ENCODE assay signal across 8 cellular contexts in genomic region chr17:10631048-10631700, GRCh38. TPM values are rescaled to one million over a fixed set of nuclear protein-coding genes. Genes with fewer than 3 reads are reported as not detected.
DNase-seq lines count a peak whose midpoint lies in the region; ATAC-seq and TF ChIP-seq lines count a peak whose summit lies in the region.
"Had no signal": no experiment of that assay in that cellular context is flagged by ENCODE, and none has a peak within 500 bp of the region (broad histone marks: within the 10 kb centered on the region; RNA-seq: fewer than 3 reads in every experiment).

No MANE protein-coding gene starts in this region.

- no peaks in the 10 kb centered on the region for H3K27me3 ChIP-seq in DOHH2 (ENCODE audit: control insufficient read depth, low read length)
- no peaks in the 10 kb centered on the region for H3K27me3 ChIP-seq in hepatocyte
- no peaks in the 10 kb centered on the region for H3K27me3 ChIP-seq in thoracic aorta (replicated peaks; ENCODE audit: insufficient read depth)

- intact Hi-C loops in activated CD4-positive, alpha-beta memory T cell treated with anti-CD3 and anti-CD28 coated beads for 36 hours (cut with micrococcal nuclease): loop anchor here (5.0 kb wide), 1 partner anchor 216 kb away; no protein-coding TSS in a partner anchor

- H3K4me3 Mint-ChIP-seq in HFFc6: no peak overlapping the region
- H3K4me3 Mint-ChIP-seq in activated CD4-positive, alpha-beta memory T cell treated with anti-CD3 and anti-CD28 coated beads for 36 hours: no peak overlapping the region

- H3K4me2 ChIP-seq in DOHH2 (ENCODE audit: low read length): no peak overlapping the region
- H3K4me2 ChIP-seq in hepatocyte: no peak overlapping the region

- no peak for ATAC-seq in thoracic aorta (ENCODE audit: insufficient number of reproducible peaks, low FRiP score, low read depth)

- no peak overlapping the region for H3K27ac ChIP-seq in DOHH2 (ENCODE audit: low read depth, low read length)
- no peak overlapping the region for H3K27ac ChIP-seq in hepatocyte
- no peak overlapping the region for H3K27ac ChIP-seq in thoracic aorta
- H3K27ac ChIP-seq: SK-N-MC had no signal

- WGBS in hepatocyte (ENCODE audit: low lambda C conversion rate, missing lambda C conversion rate): 48% methylated on average over 18 of the region's 18 CpGs

- CTCF ChIA-PET in activated CD4-positive, alpha-beta memory T cell treated with anti-CD3 and anti-CD28 coated beads for 36 hours (lab: Charles Lee): interaction anchor here (0.6 to 14.1 kb wide), 11 partner anchors 8 to 220 kb away, joined by 3 to 136 read pairs (median 5); partner anchors contain the start of gene MYH3

- H3K9me3 Mint-ChIP-seq in HFFc6: no peaks in the 10 kb centered on the region
- H3K9me3 Mint-ChIP-seq in activated CD4-positive, alpha-beta memory T cell treated with anti-CD3 and anti-CD28 coated beads for 36 hours: no peaks in the 10 kb centered on the region

- no peaks in the 10 kb centered on the region for H3K9me3 ChIP-seq in DOHH2 (ENCODE audit: control insufficient read depth, insufficient read depth, low read length)
- no peaks in the 10 kb centered on the region for H3K9me3 ChIP-seq in hepatocyte (ENCODE audit: low read depth)
- no peaks in the 10 kb centered on the region for H3K9me3 ChIP-seq in thoracic aorta

- H3K27me3 Mint-ChIP-seq in HFFc6 (ENCODE audit: insufficient read depth): peaks cover 3% of the 10 kb centered on the region; the same call in 1 of the 2 replicates
- no peaks in the 10 kb centered on the region for H3K27me3 Mint-ChIP-seq in activated CD4-positive, alpha-beta memory T cell treated with anti-CD3 and anti-CD28 coated beads for 36 hours

- H3K4me3 ChIP-seq in DOHH2 (ENCODE audit: low read length) (no peak overlapping the region), hepatocyte (no peak overlapping the region), thoracic aorta (no peak overlapping the region)
- H3K4me3 ChIP-seq: SK-N-MC had no signal

- H3K36me3 ChIP-seq in DOHH2 (ENCODE audit: control insufficient read depth, low read length) (no peaks in the 10 kb centered on the region), hepatocyte (replicated peaks; ENCODE audit: insufficient read depth, low read depth) (no peaks in the 10 kb centered on the region), thoracic aorta (no peaks in the 10 kb centered on the region)

- peak; percentile 21 for DNase-seq in HFFc6
- peak; percentile 38 for DNase-seq in activated CD4-positive, alpha-beta memory T cell treated with anti-CD3 and anti-CD28 coated beads for 36 hours
- DNase-seq in hepatocyte (ENCODE audit: low spot score): peak; percentile 45
- DNase-seq in thoracic aorta (ENCODE audit: low spot score): no peak
- no peak for DNase-seq in AML-193 (lab: John Stamatoyannopoulos, UW)
- DNase-seq in epidermal melanocyte (ENCODE audit: insufficient read length, low spot score): no peak

- H3K9me2 ChIP-seq in DOHH2 (replicated peaks; ENCODE audit: control insufficient read depth, low read length) (no peaks in the 10 kb centered on the region), hepatocyte (replicated peaks; ENCODE audit: insufficient read depth) (no peaks in the 10 kb centered on the region)

- no peak overlapping the region for H3K27ac Mint-ChIP-seq in HFFc6
- H3K27ac Mint-ChIP-seq in activated CD4-positive, alpha-beta memory T cell treated with anti-CD3 and anti-CD28 coated beads for 36 hours: no peak overlapping the region

- H3F3A ChIP-seq in DOHH2 (ENCODE audit: control insufficient read depth, insufficient read depth): no peaks in the 10 kb centered on the region

- H2AFZ ChIP-seq in hepatocyte: no peak overlapping the region

- no peaks in the 10 kb centered on the region for H3K4me1 Mint-ChIP-seq in HFFc6 (ENCODE audit: low read depth)
- H3K4me1 Mint-ChIP-seq in activated CD4-positive, alpha-beta memory T cell treated with anti-CD3 and anti-CD28 coated beads for 36 hours (ENCODE audit: low read depth): peaks cover 7% of the 10 kb centered on the region

- TF ChIP-seq CTCF in DOHH2 (IDR thresholded peaks at IDR 0.05; ENCODE audit: low read depth, low read length, poor library complexity, severe bottlenecking): peak; percentile 91
- peak; percentile 92 for TF ChIP-seq CTCF in HFFc6 (IDR thresholded peaks at IDR 0.05)
- TF ChIP-seq CTCF in hepatocyte (IDR thresholded peaks at IDR 0.05; ENCODE audit: poor library complexity): peak; percentile 68
- TF ChIP-seq CTCF in thoracic aorta (IDR thresholded peaks at IDR 0.05): peak; percentile 67

- H3K36me3 Mint-ChIP-seq in HFFc6 (ENCODE audit: low read depth): no peaks in the 10 kb centered on the region
- peaks cover 33% of the 10 kb centered on the region for H3K36me3 Mint-ChIP-seq in activated CD4-positive, alpha-beta memory T cell treated with anti-CD3 and anti-CD28 coated beads for 36 hours

- H3K79me2 ChIP-seq in DOHH2 (ENCODE audit: control insufficient read depth, low read length) (no peaks in the 10 kb centered on the region), hepatocyte (no peaks in the 10 kb centered on the region)

- H3K4me1 ChIP-seq in DOHH2 (ENCODE audit: control insufficient read depth, low read length): peaks cover 10% of the 10 kb centered on the region
- H3K4me1 ChIP-seq in hepatocyte (ENCODE audit: insufficient read depth): no peaks in the 10 kb centered on the region
- H3K4me1 ChIP-seq in thoracic aorta (ENCODE audit: control insufficient read depth in 1 of 2, low read depth in 2 of 2): no peaks in the 10 kb centered on the region

- POLR2A ChIA-PET in activated CD4-positive, alpha-beta memory T cell treated with anti-CD3 and anti-CD28 coated beads for 36 hours (lab: Charles Lee): no interaction called here

- H4K20me1 ChIP-seq in DOHH2 (ENCODE audit: control insufficient read depth, insufficient read depth, low read depth, low read length) (no peaks in the 10 kb centered on the region), hepatocyte (ENCODE audit: insufficient read depth, poor library complexity, severe bottlenecking) (no peaks in the 10 kb centered on the region)

RNA-seq across cellular contexts. Expression of gene MYH3, which starts 25.9 kb away (rescaled TPM):
- 1 to 10 TPM in 1 of 6 experiments, under 1 TPM in 5; 0.28 to 1.5 (median 0.50) TPM for total RNA-seq in HFFc6 (2021; fragmentation: NEBNext Ultra II Directional; extraction: Animal tissue kit (Norgen Biotek cat#: 25700))
- 1 to 10 TPM; 1.6 to 2.4 TPM for total RNA-seq in activated CD4-positive, alpha-beta memory T cell treated with anti-CD3 and anti-CD28 coated beads for 36 hours
- 0.48 and 0.93 TPM in 2 replicates for total RNA-seq in hepatocyte
- 1.9 and 3.5 TPM in 2 replicates for polyA plus RNA-seq in hepatocyte
- total RNA-seq in thoracic aorta: 1 to 10 TPM; 3.0 to 7.1 TPM

Comparison
In these comparisons a context has a peak if more than half of its experiments do, and no peak if none do; other contexts are left out.
1. DNase-seq: peak in HFFc6 (single experiment), activated CD4-positive, alpha-beta memory T cell treated with anti-CD3 and anti-CD28 coated beads for 36 hours (single experiment) and hepatocyte (single experiment); none in thoracic aorta (single experiment), AML-193 (0 of 2) and epidermal melanocyte (single experiment).
2. Peak in every context shown above with its lines, with median percentiles within 50 percentile points of each other: CTCF ChIP-seq.